ENCODE assay signal across 14 cellular contexts in the genomic region with DNA sequence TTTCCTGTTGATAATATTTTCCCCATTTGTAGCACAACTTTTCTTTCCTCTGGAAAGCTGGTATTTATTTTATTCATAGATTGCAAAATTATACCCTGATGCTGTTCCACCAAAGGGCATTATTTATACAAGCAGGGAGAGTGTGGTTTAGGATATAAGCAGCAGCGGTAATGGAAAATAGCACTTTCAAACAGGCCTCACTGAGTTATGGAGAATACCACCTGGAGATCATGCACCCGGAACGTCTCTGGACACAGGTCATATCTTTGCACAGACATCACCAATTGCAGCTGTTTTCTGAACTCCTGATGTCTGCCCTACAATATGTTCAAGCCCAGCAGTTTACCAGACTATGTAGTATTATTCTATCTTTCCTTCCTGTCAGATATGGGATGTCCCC. TPM values are rescaled to one million over a fixed set of nuclear protein-coding genes. Genes with fewer than 3 reads are reported as not detected.
DNase-seq lines count a peak whose midpoint lies in the region; ATAC-seq, FAIRE-seq and TF ChIP-seq lines count a peak whose summit lies in the region.
"Had no signal": no experiment of that assay in that cellular context is flagged by ENCODE, and none has a peak within 500 bp of the region (broad histone marks: within the 10 kb centered on the region; RNA-seq: fewer than 3 reads in every experiment).

No MANE protein-coding gene starts in this region.

- H3K4me3 ChIP-seq in ACC112 (ENCODE audit: low read depth, low read length) = no peak overlapping the region
- H3K4me3 ChIP-seq in RWPE2 (ENCODE audit: severe bottlenecking) = no peak overlapping the region
- H3K4me3 ChIP-seq in esophagus squamous epithelium = no peak overlapping the region
- H3K4me3 ChIP-seq in trophoblast cell (ENCODE audit: low read depth, low read length) = no peak overlapping the region
- H3K4me3 ChIP-seq in GM23248 = no peak overlapping the region

- H3K4me1 Mint-ChIP-seq in activated CD8-positive, alpha-beta T cell treated with anti-CD3 and anti-CD28 coated beads for 36 hours (ENCODE audit: low read depth) = no peaks in the 10 kb centered on the region
- H3K4me1 Mint-ChIP-seq: CD8-positive, alpha-beta memory T cell; stimulated activated memory B cell treated with anti-CD40 and anti-IgM and Interleukin-4, amounts not matched to agents 10 μg/mL and 1 μg/mL and 100 μg/mL, for 72 hours had no signal

- no peaks in the 10 kb centered on the region for H3K9me2 ChIP-seq in GM23248 (ENCODE audit: insufficient read depth)

- no peak overlapping the region for H4K8ac ChIP-seq in trophoblast cell (ENCODE audit: low read depth, low read length)

- H3K14ac ChIP-seq in trophoblast cell (ENCODE audit: low read length) = no peak overlapping the region

- peaks cover 44% of the 10 kb centered on the region for H3F3A ChIP-seq in GM23248 (ENCODE audit: insufficient read depth)

- H3K36me3 ChIP-seq in ACC112 (ENCODE audit: insufficient read depth, low read length) (no peaks in the 10 kb centered on the region), RWPE2 (ENCODE audit: low read depth) (peaks cover 11% of the 10 kb centered on the region), esophagus squamous epithelium (no peaks in the 10 kb centered on the region), trophoblast cell (ENCODE audit: control insufficient read depth in 1 of 2, insufficient read depth in 2 of 2, low read length in 2 of 2) (no peaks in the 10 kb centered on the region), GM23248 (ENCODE audit: low read depth) (peaks cover 5% of the 10 kb centered on the region; the same call in 1 of the 2 replicates)

- H3K23ac ChIP-seq in trophoblast cell (ENCODE audit: low read length) = no peak overlapping the region

- H2BK120ac ChIP-seq in trophoblast cell (ENCODE audit: insufficient read depth, low read length, poor library complexity) = peak overlapping the region; percentile 91

- no peak overlapping the region for H3K9ac ChIP-seq in trophoblast cell (ENCODE audit: low read length)
- H3K9ac ChIP-seq in GM23248 = no peak overlapping the region

- no peak for TF ChIP-seq POLR2A in esophagus squamous epithelium (IDR thresholded peaks at IDR 0.05)

- in situ Hi-C loops in GM23248 (cut with MboI) = no loop called here

- no peak overlapping the region for H2AK5ac ChIP-seq in trophoblast cell (ENCODE audit: low read length)

- intact Hi-C loops in esophagus squamous epithelium (cut with DNase I) = no loop called here
- intact Hi-C loops in activated CD8-positive, alpha-beta T cell treated with anti-CD3 and anti-CD28 coated beads for 36 hours (cut with micrococcal nuclease) = no loop called here

- H3K27me3 ChIP-seq in ACC112 (ENCODE audit: insufficient read depth, low read length) (no peaks in the 10 kb centered on the region), RWPE2 (ENCODE audit: insufficient read depth, poor library complexity, severe bottlenecking) (no peaks in the 10 kb centered on the region), esophagus squamous epithelium (no peaks in the 10 kb centered on the region), trophoblast cell (ENCODE audit: insufficient read depth, low read length) (no peaks in the 10 kb centered on the region), GM23248 (replicated peaks; ENCODE audit: insufficient read depth) (no peaks in the 10 kb centered on the region)

- no peak overlapping the region for H3K27ac Mint-ChIP-seq in activated CD8-positive, alpha-beta T cell treated with anti-CD3 and anti-CD28 coated beads for 36 hours
- H3K27ac Mint-ChIP-seq: activated CD8-positive, alpha-beta T cell treated with anti-CD3 and anti-CD28 coated beads, Interleukin-2, amount 10 ng/mL, durations not matched to agents 7 days and 5 days; activated T-helper 1 cell treated with anti-CD3 and anti-CD28 coated beads, Interleukin-12 subunit alpha, Interleukin-12 subunit beta, Interleukin-2, Interleukin-4 antibody, amounts not matched to agents 30 ng/mL and 10 ng/mL and 1 ng/mL, durations not matched to agents 14 hours and 24 hours and 36 hours; CD8-positive, alpha-beta memory T cell; stimulated activated memory B cell treated with anti-CD40 and anti-IgM and Interleukin-4, amounts not matched to agents 10 μg/mL and 1 μg/mL and 100 μg/mL, for 72 hours had no signal

- H3K4me2 ChIP-seq in trophoblast cell (ENCODE audit: low read length) (no peak overlapping the region), GM23248 (ENCODE audit: unreplicated experiment) (no peak overlapping the region)

- H3K9me3 ChIP-seq in RWPE2 (ENCODE audit: severe bottlenecking) (no peaks in the 10 kb centered on the region), esophagus squamous epithelium (no peaks in the 10 kb centered on the region), trophoblast cell (ENCODE audit: insufficient read depth, low read depth, low read length) (no peaks in the 10 kb centered on the region), GM23248 (ENCODE audit: low read depth) (no peaks in the 10 kb centered on the region)

- 71 to 88% methylated on average over 3 of the region's 3 CpGs for WGBS in esophagus squamous epithelium, 2 donors
- WGBS in trophoblast cell (ENCODE audit: extremely low coverage, insufficient coverage, insufficient read length) = no CpG with 5 or more reads among the region's 3 CpGs
- 98 to 100% methylated on average over 3 of the region's 3 CpGs for WGBS in GM23248 (ENCODE audit: low coverage in 1 of 2, low lambda C conversion rate in 2 of 2, missing lambda C conversion rate in 2 of 2), 2 experiments

- H3K4me3 Mint-ChIP-seq in activated CD8-positive, alpha-beta T cell treated with anti-CD3 and anti-CD28 coated beads for 36 hours = no peak overlapping the region
- H3K4me3 Mint-ChIP-seq: activated CD8-positive, alpha-beta T cell treated with anti-CD3 and anti-CD28 coated beads, Interleukin-2, amount 10 ng/mL, durations not matched to agents 7 days and 5 days; activated T-helper 1 cell treated with anti-CD3 and anti-CD28 coated beads, Interleukin-12 subunit alpha, Interleukin-12 subunit beta, Interleukin-2, Interleukin-4 antibody, amounts not matched to agents 30 ng/mL and 10 ng/mL and 1 ng/mL, durations not matched to agents 14 hours and 24 hours and 36 hours; CD8-positive, alpha-beta memory T cell; stimulated activated memory B cell treated with anti-CD40 and anti-IgM and Interleukin-4, amounts not matched to agents 10 μg/mL and 1 μg/mL and 100 μg/mL, for 72 hours had no signal

- peaks cover 29% of the 10 kb centered on the region for H3K79me1 ChIP-seq in trophoblast cell (ENCODE audit: low read length)

- peaks cover 3% of the 10 kb centered on the region for H3K27me3 Mint-ChIP-seq in activated CD8-positive, alpha-beta T cell treated with anti-CD3 and anti-CD28 coated beads for 36 hours

- H3K27ac ChIP-seq in ACC112 (ENCODE audit: low read depth, low read length) (0 out of 2 replicates have a peak overlapping the region, but pooled peaks have one; percentile 90), RWPE2 (ENCODE audit: poor library complexity, severe bottlenecking) (peak overlapping the region; percentile 90), esophagus squamous epithelium (peak overlapping the region in 3 of 4 donors; percentile 84 to 90 (median 90)), trophoblast cell (ENCODE audit: low read depth, low read length) (peak overlapping the region; percentile 96), GM23248 (no peak overlapping the region)

- H3K4me1 ChIP-seq in ACC112 (ENCODE audit: control insufficient read depth, insufficient read depth, low read length, unreplicated experiment) (peaks cover 26% of the 10 kb centered on the region), RWPE2 (ENCODE audit: insufficient read depth, poor library complexity, severe bottlenecking) (peaks cover 22% of the 10 kb centered on the region), esophagus squamous epithelium (peaks cover 4 to 39% (median 6%) of the 10 kb centered on the region in 3 donors), trophoblast cell (ENCODE audit: control insufficient read depth in 1 of 2, insufficient read depth in 2 of 2, low read length in 2 of 2) (peaks cover 10 to 17% of the 10 kb centered on the region in 2 experiments), GM23248 (ENCODE audit: insufficient read depth) (peaks cover 21% of the 10 kb centered on the region)

- peak overlapping the region; percentile 80 for H2BK5ac ChIP-seq in trophoblast cell (ENCODE audit: low read depth, low read length, poor library complexity)

- peak overlapping the region; percentile 78 for H2BK12ac ChIP-seq in trophoblast cell (ENCODE audit: low read length)

- DNase-seq in RWPE2 (ENCODE audit: low spot score) (no peak), esophagus squamous epithelium (lab: John Stamatoyannopoulos, UW) (no peak), trophoblast cell (no peak), GM23248 (no peak), GM19239 (ENCODE audit: insufficient read length, low spot score) (no peak), NCI-H510A treated with DMSO at 0.1 percent for 48 hours (lab: John Stamatoyannopoulos, UW) (no peak)
- DNase-seq in activated CD8-positive, alpha-beta T cell treated with anti-CD3 and anti-CD28 coated beads for 36 hours = no peak
- DNase-seq: activated CD8-positive, alpha-beta T cell treated with anti-CD3 and anti-CD28 coated beads, Interleukin-2, amount 10 ng/mL, durations not matched to agents 7 days and 5 days; CD8-positive, alpha-beta memory T cell; islet precursor cell; small intestine had no signal

- POLR2A ChIA-PET in activated CD8-positive, alpha-beta T cell treated with anti-CD3 and anti-CD28 coated beads for 36 hours (lab: Charles Lee) = no interaction called here

- H4K91ac ChIP-seq in trophoblast cell (ENCODE audit: low read depth, low read length) = peak overlapping the region; percentile 61

- H3K9me3 Mint-ChIP-seq in activated CD8-positive, alpha-beta T cell treated with anti-CD3 and anti-CD28 coated beads for 36 hours = no peaks in the 10 kb centered on the region
- H3K9me3 Mint-ChIP-seq: activated T-helper 1 cell treated with anti-CD3 and anti-CD28 coated beads, Interleukin-12 subunit alpha, Interleukin-12 subunit beta, Interleukin-2, Interleukin-4 antibody, amounts not matched to agents 30 ng/mL and 10 ng/mL and 1 ng/mL, durations not matched to agents 14 hours and 24 hours and 36 hours; CD8-positive, alpha-beta memory T cell; stimulated activated memory B cell treated with anti-CD40 and anti-IgM and Interleukin-4, amounts not matched to agents 10 μg/mL and 1 μg/mL and 100 μg/mL, for 72 hours had no signal

- H4K20me1 ChIP-seq in GM23248 (ENCODE audit: insufficient read depth) = peaks cover 8% of the 10 kb centered on the region; the same call in 1 of the 2 replicates

- CTCF ChIA-PET in activated CD8-positive, alpha-beta T cell treated with anti-CD3 and anti-CD28 coated beads for 36 hours (lab: Charles Lee) = no interaction called here

- FAIRE-seq in GM19239 (lab: Jason Lieb, UNC) = no peak
- FAIRE-seq: small intestine had no signal

- H3K79me2 ChIP-seq in ACC112 (ENCODE audit: control insufficient read depth, insufficient read depth, low read length, unreplicated experiment) (peaks cover 29% of the 10 kb centered on the region), trophoblast cell (ENCODE audit: control insufficient read depth, insufficient read depth, low read length, poor library complexity) (peaks cover 10% of the 10 kb centered on the region), GM23248 (ENCODE audit: insufficient read depth) (peaks cover 30% of the 10 kb centered on the region)

- peak overlapping the region; percentile 21 for H3K4ac ChIP-seq in trophoblast cell (ENCODE audit: low read depth, low read length)

- no peak for ATAC-seq in RWPE2 (ENCODE audit: low read depth)
- ATAC-seq in activated CD8-positive, alpha-beta T cell treated with anti-CD3 and anti-CD28 coated beads for 36 hours = no peak
- ATAC-seq: activated CD8-positive, alpha-beta T cell treated with anti-CD3 and anti-CD28 coated beads, Interleukin-2, amount 10 ng/mL, durations not matched to agents 7 days and 5 days; stimulated activated memory B cell treated with anti-CD40 and anti-IgM and Interleukin-4, amounts not matched to agents 10 μg/mL and 1 μg/mL and 100 μg/mL, for 72 hours had no signal

- no peak for TF ChIP-seq CTCF in RWPE2 (IDR thresholded peaks at IDR 0.05; ENCODE audit: poor library complexity, severe bottlenecking)
- no peak for TF ChIP-seq CTCF in esophagus squamous epithelium (IDR thresholded peaks at IDR 0.05)
- TF ChIP-seq CTCF in activated CD8-positive, alpha-beta T cell treated with anti-CD3 and anti-CD28 coated beads for 36 hours (IDR thresholded peaks at IDR 0.05) = no peak

- H2AFZ ChIP-seq in ACC112 (ENCODE audit: low read length, unreplicated experiment) (peak overlapping the region; percentile 76), trophoblast cell (ENCODE audit: insufficient read depth, low read length, poor library complexity) (no peak overlapping the region), GM23248 (no peak overlapping the region)

- H4K12ac ChIP-seq in trophoblast cell (ENCODE audit: low read depth, low read length) = no peak overlapping the region

- H3K36me3 Mint-ChIP-seq in activated CD8-positive, alpha-beta T cell treated with anti-CD3 and anti-CD28 coated beads for 36 hours (ENCODE audit: low read depth) = no peaks in the 10 kb centered on the region
- H3K36me3 Mint-ChIP-seq: CD8-positive, alpha-beta memory T cell; stimulated activated memory B cell treated with anti-CD40 and anti-IgM and Interleukin-4, amounts not matched to agents 10 μg/mL and 1 μg/mL and 100 μg/mL, for 72 hours had no signal

- H3K18ac ChIP-seq in trophoblast cell (ENCODE audit: low read length) = no peak overlapping the region

RNA-seq across cellular contexts. Expression of a gene that starts 2.0 kb away (rescaled TPM):
- 100 to 1,000 TPM in 2 of 4 donors, 10 to 100 TPM in 2; 32.3 to 462 (median 98.4) TPM for total RNA-seq in esophagus squamous epithelium
- polyA plus RNA-seq in trophoblast cell (2013) = 510 and 518 TPM in 2 replicates
- 674 and 698 TPM in 2 replicates for total RNA-seq in GM23248 (2014; rRNA removed; shearing (Covaris generic))
- polyA plus RNA-seq in GM23248 (2016; fragmentation: Nextera tagmentation; extraction: Ambion mirVana) = 1,687 and 1,703 TPM in 2 replicates
- 1 to 10 TPM; 2.1 to 2.2 TPM for total RNA-seq in activated CD8-positive, alpha-beta T cell treated with anti-CD3 and anti-CD28 coated beads for 36 hours
- polyA plus RNA-seq: CD8-positive, alpha-beta memory T cell had no signal

Comparison
In these comparisons a context has a peak if more than half of its experiments do, and no peak if none do; other contexts are left out.
1. RNA of a gene that starts 2.0 kb away (total RNA-seq): 674 to 698 TPM in GM23248 and 32.3 to 462 TPM in esophagus squamous epithelium; 2.1 to 2.2 TPM in activated CD8-positive, alpha-beta T cell treated with anti-CD3 and anti-CD28 coated beads for 36 hours; every median in the first group is over 10 times any median in the second.